ENCODE assay signal across 23 cellular contexts in genomic region chr4:177769155-177769554, GRCh38.
DNase-seq lines count a peak whose midpoint lies in the region; ATAC-seq and TF ChIP-seq lines count a peak whose summit lies in the region.
"Had no signal": no experiment of that assay in that cellular context is flagged by ENCODE, and none has a peak within 500 bp of the region (broad histone marks: within the 10 kb centered on the region; RNA-seq: fewer than 3 reads in every experiment).

No MANE protein-coding gene starts in this region.

- no peaks in the 10 kb centered on the region for H3K4me1 Mint-ChIP-seq in stimulated activated effector memory CD8-positive, alpha-beta T cell treated with anti-CD3 and anti-CD28 coated beads, Interleukin-12 subunit alpha, Interleukin-12 subunit beta, amount 100 ng/mL, for 72 hours
- H3K4me1 Mint-ChIP-seq: CD14-positive monocyte; CD4-positive, alpha-beta memory T cell; CD4-positive, CD25-positive, alpha-beta regulatory T cell; CD8-positive, alpha-beta memory T cell had no signal

- no peak overlapping the region for H3K4me3 Mint-ChIP-seq in stimulated activated effector memory CD8-positive, alpha-beta T cell treated with anti-CD3 and anti-CD28 coated beads, Interleukin-12 subunit alpha, Interleukin-12 subunit beta, amount 100 ng/mL, for 72 hours
- H3K4me3 Mint-ChIP-seq: CD14-positive monocyte; CD4-positive, alpha-beta memory T cell; CD4-positive, CD25-positive, alpha-beta regulatory T cell; CD8-positive, alpha-beta memory T cell had no signal

- H3K36me3 Mint-ChIP-seq in stimulated activated effector memory CD8-positive, alpha-beta T cell treated with anti-CD3 and anti-CD28 coated beads, Interleukin-12 subunit alpha, Interleukin-12 subunit beta, amount 100 ng/mL, for 72 hours = no peaks in the 10 kb centered on the region
- H3K36me3 Mint-ChIP-seq: CD14-positive monocyte; CD4-positive, alpha-beta memory T cell; CD4-positive, CD25-positive, alpha-beta regulatory T cell; CD8-positive, alpha-beta memory T cell had no signal

- no peak for TF ChIP-seq CTCF in epithelial cell of esophagus (IDR thresholded peaks at IDR 0.05; ENCODE audit: insufficient read depth, low read depth, low read length, missing control alignments)

- intact Hi-C loops in left ventricle myocardium superior (cut with micrococcal nuclease) = no loop called here

- no peaks in the 10 kb centered on the region for H3K9me3 Mint-ChIP-seq in stimulated activated effector memory CD8-positive, alpha-beta T cell treated with anti-CD3 and anti-CD28 coated beads, Interleukin-12 subunit alpha, Interleukin-12 subunit beta, amount 100 ng/mL, for 72 hours

- no peak overlapping the region for H3K27ac Mint-ChIP-seq in stimulated activated effector memory CD8-positive, alpha-beta T cell treated with anti-CD3 and anti-CD28 coated beads, Interleukin-12 subunit alpha, Interleukin-12 subunit beta, amount 100 ng/mL, for 72 hours
- H3K27ac Mint-ChIP-seq: CD14-positive monocyte; CD4-positive, alpha-beta memory T cell; CD4-positive, CD25-positive, alpha-beta regulatory T cell; CD8-positive, alpha-beta memory T cell had no signal

- DNase-seq in OCI-M1 (lab: John Stamatoyannopoulos, UW) (peak; percentile 12), epithelial cell of esophagus (ENCODE audit: low read depth) (peak; percentile 8), left ventricle myocardium superior (no peak), NCI-H1694 (lab: John Stamatoyannopoulos, UW) (no peak)
- DNase-seq in stimulated activated effector memory CD8-positive, alpha-beta T cell treated with anti-CD3 and anti-CD28 coated beads, Interleukin-12 subunit alpha, Interleukin-12 subunit beta, amount 100 ng/mL, for 72 hours (ENCODE audit: low spot score in 2 of 2) = no peak
- DNase-seq: BE2C; C1 segment of cervical spinal cord; CD4-positive, alpha-beta memory T cell; CD4-positive, CD25-positive, alpha-beta regulatory T cell; CD8-positive, alpha-beta memory T cell; COR-L47; DMS 273 treated with DMSO at 0.1 percent for 48 hours; DMS153; DMS53; DMS79; DND-41; EL; GDM1 had no signal

- H3K4me3 ChIP-seq in epithelial cell of esophagus (ENCODE audit: low read length) = no peak overlapping the region
- H3K4me3 ChIP-seq: A549, BLaER1 had no signal

- peak; percentile 73 for ATAC-seq in GM18867 (IDR thresholded peaks at IDR 0.05; ENCODE audit: unreplicated experiment)
- peak; percentile 21 for ATAC-seq in stimulated activated effector memory CD8-positive, alpha-beta T cell treated with anti-CD3 and anti-CD28 coated beads, Interleukin-12 subunit alpha, Interleukin-12 subunit beta, amount 100 ng/mL, for 72 hours
- ATAC-seq in GM21515 (IDR thresholded peaks at IDR 0.05; ENCODE audit: unreplicated experiment) = no peak
- no peak for ATAC-seq in left ventricle myocardium superior
- ATAC-seq: A549 had no signal

Comparison
In these comparisons a context has a peak if more than half of its experiments do, and no peak if none do; other contexts are left out.
1. ATAC-seq: peak in GM18867 (single experiment) and stimulated activated effector memory CD8-positive, alpha-beta T cell treated with anti-CD3 and anti-CD28 coated beads, Interleukin-12 subunit alpha, Interleukin-12 subunit beta, amount 100 ng/mL, for 72 hours (single experiment); none in GM21515 (single experiment) and left ventricle myocardium superior (single experiment).
2. DNase-seq: peak in OCI-M1 (single experiment) and epithelial cell of esophagus (single experiment); none in stimulated activated effector memory CD8-positive, alpha-beta T cell treated with anti-CD3 and anti-CD28 coated beads, Interleukin-12 subunit alpha, Interleukin-12 subunit beta, amount 100 ng/mL, for 72 hours (0 of 2), left ventricle myocardium superior (single experiment) and NCI-H1694 (single experiment).